Comparison of ENCODE assay signal across 8 cellular contexts in genomic region chr22:41915035-41915782, GRCh38. TPM values are rescaled to one million over a fixed set of nuclear protein-coding genes. Genes with fewer than 3 reads are reported as not detected.
DNase-seq lines count a peak whose midpoint lies in the region; ATAC-seq, FAIRE-seq and TF ChIP-seq lines count a peak whose summit lies in the region.

Gene SHISA8, minus strand, starts transcription at chr22:41915074. Its CDS starts 407 bp downstream, at chr22:41914667.

- TF ChIP-seq CTCF in NB4 (IDR thresholded peaks at IDR 0.05; ENCODE audit: low read depth, low read length) (no peak), chondrocyte (IDR thresholded peaks at IDR 0.05) (no peak)

- H3K4me1 Mint-ChIP-seq in chondrocyte (ENCODE audit: low read depth): peaks cover 10% of the 10 kb centered on the region

- H3K36me3 Mint-ChIP-seq in chondrocyte (ENCODE audit: low read depth): no peaks in the 10 kb centered on the region

- intact Hi-C loops in right cardiac atrium (cut with DNase I): no loop called here

- 10% methylated on average over 62 of the region's 62 CpGs for whole genome bisulfite sequencing in right cardiac atrium
- 5 to 8% (median 6%) methylated on average over 52 to 62 of the region's 62 CpGs for WGBS in small intestine, 3 donors

- H3K9me3 ChIP-seq in right cardiac atrium (ENCODE audit: control insufficient read depth, low read length) (no peaks in the 10 kb centered on the region), small intestine (ENCODE audit: control insufficient read depth, low read depth) (no peaks in the 10 kb centered on the region)

- H3K27ac ChIP-seq in right cardiac atrium (ENCODE audit: low read length) (no peak within 1 kb of the TSS), small intestine (ENCODE audit: low read depth in 1 of 2, low read length in 1 of 2) (no peak within 1 kb of the TSS)

- ATAC-seq in right cardiac atrium: peak; percentile 19 to 33

- no peak within 1 kb of the TSS for H3K4me3 ChIP-seq in NB4 (ENCODE audit: low read depth, low read length)
- H3K4me3 ChIP-seq in right cardiac atrium (ENCODE audit: low read length): peak within 1 kb of the TSS; percentile 49
- peak within 1 kb of the TSS; percentile 8 to 45 for H3K4me3 ChIP-seq in small intestine (ENCODE audit: low read depth in 1 of 2, low read length in 2 of 2)

- H3K4me1 ChIP-seq in right cardiac atrium (ENCODE audit: control insufficient read depth, insufficient read depth, low read length): no peaks in the 10 kb centered on the region
- H3K4me1 ChIP-seq in small intestine (ENCODE audit: control insufficient read depth in 2 of 2, insufficient read depth in 1 of 2, low read depth in 1 of 2, low read length in 1 of 2): peaks cover 0 to 2% of the 10 kb centered on the region in 2 donors

- DNase-seq in ELR (ENCODE audit: low read depth) (peak; percentile 48), NB4 (ENCODE audit: low read depth) (peak; percentile 58), right cardiac atrium (peak; percentile 50 to 78 (median 78)), small intestine (peak; percentile 42), NCI-H1930 (lab: John Stamatoyannopoulos, UW) (no peak), chondrocyte (ENCODE audit: low spot score) (no peak), SK-N-DZ (ENCODE audit: low spot score) (no peak)
- DNase-seq in activated effector memory CD4-positive, alpha-beta T cell treated with Interleukin-2 at 50 U/mL for 16 hours: peak; percentile 43

- H3K27me3 Mint-ChIP-seq in chondrocyte (ENCODE audit: low read depth): peaks cover 40% of the 10 kb centered on the region

- no peak for FAIRE-seq in small intestine (lab: Jason Lieb, UNC)

- no peak for TF ChIP-seq POLR2A in NB4 (IDR thresholded peaks at IDR 0.05; ENCODE audit: extremely low read depth, insufficient read length)

- H3K27me3 ChIP-seq in right cardiac atrium (ENCODE audit: control insufficient read depth, insufficient read depth): no peaks in the 10 kb centered on the region
- H3K27me3 ChIP-seq in small intestine (ENCODE audit: control insufficient read depth in 2 of 2, insufficient read depth in 2 of 2, low read length in 2 of 2): peaks cover 6 to 37% of the 10 kb centered on the region in 2 donors

- H3K4me3 Mint-ChIP-seq in chondrocyte (ENCODE audit: unreplicated experiment): no peak within 1 kb of the TSS

- no peaks in the 10 kb centered on the region for H3K36me3 ChIP-seq in small intestine (ENCODE audit: control insufficient read depth in 2 of 2, insufficient read depth in 2 of 2, low read length in 2 of 2)

- H3K27ac Mint-ChIP-seq in chondrocyte (ENCODE audit: unreplicated experiment): no peak within 1 kb of the TSS

- H3K9me3 Mint-ChIP-seq in chondrocyte (ENCODE audit: low read depth): no peaks in the 10 kb centered on the region

RNA-seq across cellular contexts. Expression of gene SHISA8, which starts in this region (rescaled TPM):
- 1 to 10 TPM; 1.1 to 8.5 (median 2.6) TPM for total RNA-seq in right cardiac atrium
- polyA plus RNA-seq in right cardiac atrium: 0.95 TPM
- under 1 TPM in 1 of 3 donors, not detected in 2; 0.04 TPM for polyA plus RNA-seq in small intestine
- not detected in 3 replicates for total RNA-seq in chondrocyte
- 0.16 TPM in 1 of 2 replicates, not detected in the other for polyA plus RNA-seq in SK-N-DZ (2014; cell fraction: cytosol; rRNA removed)
- 3.7 and 5.5 TPM in 2 replicates for polyA plus RNA-seq in SK-N-DZ (2014; cell fraction: nucleus; rRNA removed)

Comparison
In these comparisons a context has a peak if more than half of its experiments do, and no peak if none do; other contexts are left out.
1. Peak in DNase-seq and H3K4me3 ChIP-seq in small intestine; RNA of the gene not detected or under 1 TPM.
2. DNase-seq: peak in ELR (single experiment), NB4 (single experiment), activated effector memory CD4-positive, alpha-beta T cell treated with Interleukin-2 at 50 U/mL for 16 hours (single experiment) and right cardiac atrium (3 of 3); none in NCI-H1930 (0 of 2), chondrocyte (single experiment) and SK-N-DZ (single experiment).